Comparison of ENCODE assay signal across 14 cellular contexts in the genomic region with DNA sequence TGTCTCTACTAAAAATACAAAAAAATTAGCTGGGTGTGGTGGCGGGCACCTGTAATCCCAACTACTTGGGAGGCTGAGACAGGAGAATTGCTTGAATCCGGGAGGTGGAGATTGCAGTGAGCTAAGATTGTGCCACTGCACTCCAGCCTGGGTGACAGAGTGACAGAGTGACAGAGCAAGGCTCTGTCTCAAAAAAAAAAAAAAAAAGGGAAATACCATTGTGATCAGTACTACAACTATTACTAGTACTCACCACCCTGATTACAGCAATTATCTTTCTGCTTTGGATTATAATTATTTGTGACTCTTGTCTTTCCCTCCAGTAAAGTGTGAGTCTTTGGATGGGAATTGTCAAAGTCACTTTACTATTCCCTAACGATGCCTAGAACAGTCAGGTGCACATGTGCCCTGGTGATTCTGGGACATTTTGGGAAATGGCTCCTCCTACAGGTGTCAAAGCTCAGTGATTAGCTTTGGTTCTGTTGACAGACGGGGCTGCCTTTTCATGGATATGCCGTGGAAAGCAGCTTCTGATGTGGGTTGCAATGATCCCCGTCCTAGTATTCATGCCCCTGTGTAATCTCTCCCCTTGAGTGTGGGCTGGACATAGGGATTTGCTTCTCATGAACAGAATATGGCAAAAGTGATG. TPM values are rescaled to one million over a fixed set of nuclear protein-coding genes. Genes with fewer than 3 reads are reported as not detected.
DNase-seq lines count a peak whose midpoint lies in the region; ATAC-seq and TF ChIP-seq lines count a peak whose summit lies in the region.
"Had no signal": no experiment of that assay in that cellular context is flagged by ENCODE, and none has a peak within 500 bp of the region (broad histone marks: within the 10 kb centered on the region; RNA-seq: fewer than 3 reads in every experiment).

No MANE protein-coding gene starts in this region.

- H2AFZ ChIP-seq in HCT116 (ENCODE audit: low read depth, low read length, poor library complexity, severe bottlenecking) = no peak overlapping the region

- intact Hi-C loops in HCT116 (cut with micrococcal nuclease) = loop anchor here (2.0 kb wide), 1 partner anchor 118 kb away; no protein-coding TSS in a partner anchor
- intact Hi-C loops in lower lobe of right lung (cut with DNase I) = no loop called here
- intact Hi-C loops in cardiac septum (cut with DNase I) = no loop called here

- CTCF ChIA-PET in HCT116 (lab: Charles Lee) = interaction anchor here (0.7 to 1.2 kb wide), 5 partner anchors 15 to 349 kb away, joined by 3 to 5 read pairs (median 3); no protein-coding TSS in a partner anchor

- H3K36me3 ChIP-seq in HCT116 (ENCODE audit: control insufficient read depth in 1 of 2, insufficient read depth in 2 of 2, low read length in 2 of 2) (no peaks in the 10 kb centered on the region), WERI-Rb-1 (no peaks in the 10 kb centered on the region), lower lobe of right lung (no peaks in the 10 kb centered on the region)
- H3K36me3 ChIP-seq: transverse colon had no signal

- H3K27me3 ChIP-seq in HCT116 (ENCODE audit: insufficient read depth, low read length) = no peaks in the 10 kb centered on the region
- H3K27me3 ChIP-seq in WERI-Rb-1 (ENCODE audit: insufficient read depth, low read depth, severe bottlenecking) = no peaks in the 10 kb centered on the region
- no peaks in the 10 kb centered on the region for H3K27me3 ChIP-seq in lower lobe of right lung (ENCODE audit: low read depth)
- H3K27me3 ChIP-seq: transverse colon had no signal

- peak; percentile 97 for ATAC-seq in HCT116
- peak; percentile 30 to 40 for ATAC-seq in lower lobe of right lung
- no peak for ATAC-seq in HG03565 (IDR thresholded peaks at IDR 0.05; ENCODE audit: unreplicated experiment)

- H3K27ac ChIP-seq in HCT116 (ENCODE audit: low read depth, low read length) (no peak overlapping the region), WERI-Rb-1 (no peak overlapping the region), lower lobe of right lung (no peak overlapping the region)
- H3K27ac ChIP-seq: transverse colon had no signal

- H3K79me2 ChIP-seq in HCT116 (ENCODE audit: insufficient read depth, low read length) = no peaks in the 10 kb centered on the region

- no peaks in the 10 kb centered on the region for H3K9me2 ChIP-seq in HCT116 (ENCODE audit: insufficient read depth)

- POLR2A ChIA-PET in HCT116 (lab: Charles Lee) = no interaction called here

- H3K9me3 ChIP-seq in HCT116 (ENCODE audit: control insufficient read depth in 1 of 2, insufficient read depth in 1 of 2, low read depth in 1 of 2, low read length in 2 of 2) (no peaks in the 10 kb centered on the region), WERI-Rb-1 (ENCODE audit: severe bottlenecking) (no peaks in the 10 kb centered on the region), lower lobe of right lung (no peaks in the 10 kb centered on the region)
- H3K9me3 ChIP-seq: transverse colon had no signal

- TF ChIP-seq CTCF in HCT116 (IDR thresholded peaks at IDR 0.05 in 2 of 3, conservative IDR thresholded peaks at IDR 0.05 in 1 of 3; ENCODE audit: borderline replicate concordance in 1 of 3, insufficient read depth in 1 of 3, low read depth in 2 of 3, low read length in 2 of 3) = peak; percentile 34 to 51 (median 46); a peak in 4 of 6 replicates
- TF ChIP-seq CTCF in WERI-Rb-1 (IDR thresholded peaks at IDR 0.05; ENCODE audit: low read depth, low read length) = peak; percentile 38
- TF ChIP-seq CTCF in lower lobe of right lung (IDR thresholded peaks at IDR 0.05) = no peak

- TF ChIP-seq POLR2A in HCT116 (IDR thresholded peaks at IDR 0.05; ENCODE audit: borderline replicate concordance, extremely low read depth, insufficient read depth, insufficient read length) = no peak

- RAD21 ChIA-PET in HCT116 (lab: Charles Lee; ENCODE audit: low non-redundant PET in 1 of 2, low total read pairs in 2 of 2, uncharacterized antibody in 2 of 2, unreplicated experiment in 2 of 2) = no interaction called here

- H3K9ac ChIP-seq in HCT116 (ENCODE audit: low read length) = no peak overlapping the region

- H3K4me2 ChIP-seq in HCT116 (ENCODE audit: low read length) = no peak overlapping the region

- H3K4me3 ChIP-seq in HCT116 (replicated peaks in 1 of 2; ENCODE audit: low read depth in 1 of 2, low read length in 2 of 2) (no peak overlapping the region), WERI-Rb-1 (ENCODE audit: low read depth, low read length) (no peak overlapping the region), lower lobe of right lung (no peak overlapping the region)
- H3K4me3 ChIP-seq: transverse colon had no signal

- H3K4me1 ChIP-seq in HCT116 (ENCODE audit: control insufficient read depth in 1 of 2, insufficient read depth in 2 of 2, low read length in 2 of 2) = peaks cover 0 to 3% of the 10 kb centered on the region in 2 experiments; a peak in 1 of 4 replicates
- H3K4me1 ChIP-seq in lower lobe of right lung = no peaks in the 10 kb centered on the region
- H3K4me1 ChIP-seq: transverse colon had no signal

- DNase-seq in DMS 273 (lab: John Stamatoyannopoulos, UW; ENCODE audit: unreplicated experiment) = peak; percentile 20
- no peak for DNase-seq in DMS 273 treated with DMSO at 0.1 percent for 48 hours (lab: John Stamatoyannopoulos, UW)
- DNase-seq in HCT116 (ENCODE audit: low read depth, low spot score) = peak; percentile 26
- no peak for DNase-seq in WERI-Rb-1
- DNase-seq in lower lobe of right lung = no peak
- no peak for DNase-seq in cardiac septum (ENCODE audit: low spot score)
- DNase-seq in NCI-H226 = no peak
- DNase-seq: 8988T, DMS79, foreskin melanocyte, NCI-H1092, NCI-H526 treated with DMSO at 0.1 percent for 48 hours, transverse colon had no signal

- H4K20me1 ChIP-seq in HCT116 (ENCODE audit: insufficient read depth) = no peaks in the 10 kb centered on the region

- BruUV-seq in HCT116 (replicated peaks; lab: Mats Ljungman, UMichigan) = no TSS peak

- TF ChIP-seq RAD21 in HCT116 (IDR thresholded peaks at IDR 0.05; ENCODE audit: low read depth) = peak; percentile 59; the same call in 1 of the 2 replicates

TF ChIP-seq in HCT116, 20 proteins besides CTCF, POLR2A, EP300 and RAD21:
- TF ChIP-seq, protein P1, sequence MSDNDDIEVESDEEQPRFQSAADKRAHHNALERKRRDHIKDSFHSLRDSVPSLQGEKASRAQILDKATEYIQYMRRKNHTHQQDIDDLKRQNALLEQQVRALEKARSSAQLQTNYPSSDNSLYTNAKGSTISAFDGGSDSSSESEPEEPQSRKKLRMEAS (IDR thresholded peaks at IDR 0.05) = peak; percentile 44; the same call in 1 of the 2 replicates
- TF ChIP-seq EZH2phosphoT487 (IDR thresholded peaks at IDR 0.05; ENCODE audit: borderline replicate concordance) = no peak
- TF ChIP-seq CBX3 (IDR thresholded peaks at IDR 0.05; ENCODE audit: low read depth) = peak; percentile 37; the same call in 1 of the 2 replicates

RNA-seq across cellular contexts. Expression of gene FRRS1L, which starts 31.8 kb away (rescaled TPM):
- not detected for total RNA-seq in HCT116 (2021; ENCODE audit: unreplicated experiment)
- 0.01 TPM in 1 of 2 replicates, not detected in the other for polyA plus RNA-seq in HCT116 (2012)
- total RNA-seq in lower lobe of right lung = 0.06 TPM
- total RNA-seq in cardiac septum = 0.81 TPM

Comparison
In these comparisons a context has a peak if more than half of its experiments do, and no peak if none do; other contexts are left out.
1. DNase-seq: peak in DMS 273 (single experiment) and HCT116 (single experiment); none in DMS 273 treated with DMSO at 0.1 percent for 48 hours (single experiment), WERI-Rb-1 (single experiment), lower lobe of right lung (single experiment), cardiac septum (single experiment) and NCI-H226 (single experiment).